Comparison of ENCODE assay signal across 13 cellular contexts in genomic region chr6:10418361-10418861, GRCh38. TPM values are rescaled to one million over a fixed set of nuclear protein-coding genes. Genes with fewer than 3 reads are reported as not detected.
DNase-seq lines count a peak whose midpoint lies in the region; ATAC-seq and TF ChIP-seq lines count a peak whose summit lies in the region.
"Had no signal": no experiment of that assay in that cellular context is flagged by ENCODE, and none has a peak within 500 bp of the region (broad histone marks: within the 10 kb centered on the region; RNA-seq: fewer than 3 reads in every experiment).

No MANE protein-coding gene starts in this region.

- no peaks in the 10 kb centered on the region for H3K36me3 ChIP-seq in smooth muscle cell (ENCODE audit: low read depth)

- no peaks in the 10 kb centered on the region for H3F3A ChIP-seq in smooth muscle cell (ENCODE audit: low read depth)

- H4K20me1 ChIP-seq in smooth muscle cell (ENCODE audit: low read depth) = no peaks in the 10 kb centered on the region

- H3K27me3 ChIP-seq in smooth muscle cell (ENCODE audit: low read depth) = peaks cover 100% of the 10 kb centered on the region

- TF ChIP-seq CTCF in RWPE1 (conservative IDR thresholded peaks at IDR 0.05; ENCODE audit: low read depth) (no peak), smooth muscle cell (IDR thresholded peaks at IDR 0.05; ENCODE audit: borderline replicate concordance, insufficient read depth, poor library complexity, severe bottlenecking) (no peak), foreskin fibroblast (IDR thresholded peaks at IDR 0.05; ENCODE audit: low read depth, low read length) (no peak)

- peak; percentile 5 for ATAC-seq in HG02588 (IDR thresholded peaks at IDR 0.05; ENCODE audit: unreplicated experiment)
- ATAC-seq: CD8-positive, alpha-beta T cell; naive thymus-derived CD8-positive, alpha-beta T cell had no signal

- H3K9me3 ChIP-seq in smooth muscle cell (replicated peaks; ENCODE audit: low read depth) = no peaks in the 10 kb centered on the region

- no peak for DNase-seq in RWPE1 (ENCODE audit: low spot score)
- no peak for DNase-seq in smooth muscle cell (lab: John Stamatoyannopoulos, UW; ENCODE audit: unreplicated experiment)
- DNase-seq in foreskin fibroblast = no peak
- no peak for DNase-seq in NOMO-1 (lab: John Stamatoyannopoulos, UW; ENCODE audit: unreplicated experiment in 2 of 2)
- DNase-seq in activated CD4-positive, alpha-beta T cell treated with anti-CD3 and anti-CD28 coated beads for 4 hours = no peak
- DNase-seq: activated CD4-positive, CD25-positive, alpha-beta regulatory T cell; CD8-positive, alpha-beta T cell; naive thymus-derived CD8-positive, alpha-beta T cell; NCI-H2081 treated with DMSO at 0.1 percent for 48 hours had no signal

- peaks cover 32% of the 10 kb centered on the region for H3K4me1 ChIP-seq in smooth muscle cell (ENCODE audit: low read depth)

- WGBS in smooth muscle cell (ENCODE audit: low lambda C conversion rate) = 28% methylated on average over 18 of the region's 18 CpGs

- no peaks in the 10 kb centered on the region for H3K79me2 ChIP-seq in smooth muscle cell (ENCODE audit: low read depth)

- H3K27ac ChIP-seq in RWPE1 = peak overlapping the region; percentile 77
- H3K27ac ChIP-seq in smooth muscle cell (ENCODE audit: low read depth) = peak overlapping the region; percentile 84

- H3K4me2 ChIP-seq in smooth muscle cell = peak overlapping the region; percentile 88

- POLR2A ChIA-PET in RWPE1 (lab: Yijun Ruan, JAX; ENCODE audit: low non-redundant PET) = no interaction called here

- H2AFZ ChIP-seq in smooth muscle cell (ENCODE audit: low read depth) = no peak overlapping the region

- peak overlapping the region; percentile 72 for H3K9ac ChIP-seq in smooth muscle cell (ENCODE audit: low read depth)

- peak overlapping the region; percentile 8 for H3K4me3 ChIP-seq in iPS-11a (ENCODE audit: low read depth, low read length)
- H3K4me3 ChIP-seq in smooth muscle cell = peak overlapping the region; percentile 90
- no peak overlapping the region for H3K4me3 ChIP-seq in foreskin fibroblast (ENCODE audit: low read depth in 1 of 2, low read length in 2 of 2)

- CTCF ChIA-PET in RWPE1 (lab: Yijun Ruan, JAX) = interaction anchor here (0.5 to 0.6 kb wide), 2 partner anchors 17 to 1707 kb away, joined by 3 read pairs; no protein-coding TSS in a partner anchor

RNA-seq across cellular contexts. Expression of gene TFAP2A, which starts 3.5 kb away (rescaled TPM):
- total RNA-seq in smooth muscle cell = 6.2 and 13.6 TPM in 2 replicates
- polyA plus RNA-seq in smooth muscle cell = 10.1 and 33.9 TPM in 2 replicates
- total RNA-seq: dermis microvascular lymphatic vessel endothelial cell; frontal cortex; naive thymus-derived CD8-positive, alpha-beta T cell had no signal
- polyA plus RNA-seq: naive thymus-derived CD8-positive, alpha-beta T cell had no signal

Comparison
In these comparisons a context has a peak if more than half of its experiments do, and no peak if none do; other contexts are left out.
1. H3K4me3 ChIP-seq: peak in iPS-11a (single experiment) and smooth muscle cell (single experiment); none in foreskin fibroblast (0 of 2).